25 cellular contexts compared by ENCODE assay signal in the genomic region with DNA sequence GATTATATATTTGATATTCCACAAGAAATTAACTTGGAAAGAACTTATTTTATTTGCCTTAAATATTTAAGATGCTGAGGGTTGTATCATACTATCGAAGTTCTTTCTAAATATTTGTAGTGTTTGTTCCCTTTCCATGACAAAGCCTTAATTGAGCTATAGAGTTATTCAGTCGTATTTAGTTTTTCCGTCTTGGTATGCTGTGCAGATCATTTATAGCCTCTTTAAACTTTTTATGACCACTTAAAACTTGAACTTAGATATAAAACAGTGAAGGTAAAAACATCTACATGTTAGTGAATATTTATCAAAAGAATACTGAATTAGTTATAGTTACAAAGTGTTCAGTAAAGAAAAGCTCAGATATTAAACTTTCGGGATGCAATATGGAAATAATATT.
DNase-seq lines count a peak whose midpoint lies in the region; ATAC-seq, FAIRE-seq and TF ChIP-seq lines count a peak whose summit lies in the region.
"Had no signal": no experiment of that assay in that cellular context is flagged by ENCODE, and none has a peak within 500 bp of the region (broad histone marks: within the 10 kb centered on the region; RNA-seq: fewer than 3 reads in every experiment).

No MANE protein-coding gene starts in this region.

- DNase-seq in CD4-positive, alpha-beta memory T cell, result no peak
- DNase-seq in LNCaP clone FGC (ENCODE audit: low read depth) (peak; percentile 70), frontal cortex (ENCODE audit: low spot score in 2 of 2) (no peak), GM19238 (ENCODE audit: insufficient read length, low spot score) (no peak), GM12892 (ENCODE audit: insufficient read length) (no peak)
- no peak for DNase-seq in naive thymus-derived CD8-positive, alpha-beta T cell
- DNase-seq in stimulated activated CD8-positive, alpha-beta memory T cell treated with anti-CD3 and anti-CD28 coated beads, Interleukin-4, amount 100 ng/mL, for 48 hours, result no peak
- DNase-seq in T-helper 2 cell treated with Interferon-gamma antibody and Interleukin-4, amounts not matched to agents 5 μg/mL and 100 μg/mL, for 36 hours (ENCODE audit: low spot score), result no peak
- DNase-seq: Calu3; CD4-positive, CD25-positive, alpha-beta regulatory T cell; COR-L47; DMS53; DMS79 treated with DMSO at 0.1 percent for 48 hours; GF-D8; H9; HFFc6 had no signal

- H3K4me1 ChIP-seq in CD4-positive, alpha-beta memory T cell (ENCODE audit: insufficient read depth, low read length), result peaks cover 69% of the 10 kb centered on the region

- peaks cover 54 to 78% (median 65%) of the 10 kb centered on the region in 4 donors for H3K4me1 Mint-ChIP-seq in CD4-positive, alpha-beta memory T cell
- H3K4me1 Mint-ChIP-seq in naive thymus-derived CD8-positive, alpha-beta T cell, result peaks cover 35 to 67% (median 61%) of the 10 kb centered on the region in 4 donors
- peaks cover 30% of the 10 kb centered on the region for H3K4me1 Mint-ChIP-seq in T-helper 2 cell treated with Interferon-gamma antibody and Interleukin-4, amounts not matched to agents 5 μg/mL and 100 μg/mL, for 36 hours (ENCODE audit: low read depth)

- FAIRE-seq in frontal cortex (lab: Jason Lieb, UNC) (peak; percentile 15), GM12892 (lab: Jason Lieb, UNC) (no peak)
- FAIRE-seq: A204.1, GM12891, GM19239 had no signal

- H3K27me3 ChIP-seq in CD4-positive, alpha-beta memory T cell (ENCODE audit: insufficient read depth, low read length), result no peaks in the 10 kb centered on the region
- H3K27me3 ChIP-seq: BLaER1 had no signal

- no peak overlapping the region for H3K4me3 Mint-ChIP-seq in CD4-positive, alpha-beta memory T cell
- H3K4me3 Mint-ChIP-seq in naive thymus-derived CD8-positive, alpha-beta T cell, result no peak overlapping the region
- no peak overlapping the region for H3K4me3 Mint-ChIP-seq in T-helper 2 cell treated with Interferon-gamma antibody and Interleukin-4, amounts not matched to agents 5 μg/mL and 100 μg/mL, for 36 hours
- H3K4me3 Mint-ChIP-seq: B cell, GM23338, H9, HFFc6 had no signal

- H3K36me3 Mint-ChIP-seq in CD4-positive, alpha-beta memory T cell, result peaks cover 10 to 22% of the 10 kb centered on the region in 2 donors
- peaks cover 0 to 16% (median 6%) of the 10 kb centered on the region in 3 donors for H3K36me3 Mint-ChIP-seq in naive thymus-derived CD8-positive, alpha-beta T cell
- H3K36me3 Mint-ChIP-seq in T-helper 2 cell treated with Interferon-gamma antibody and Interleukin-4, amounts not matched to agents 5 μg/mL and 100 μg/mL, for 36 hours (ENCODE audit: low read depth), result peaks cover 13% of the 10 kb centered on the region

- H3K9me3 Mint-ChIP-seq in CD4-positive, alpha-beta memory T cell, result peaks cover 0 to 3% (median 0%) of the 10 kb centered on the region in 8 donors
- H3K9me3 Mint-ChIP-seq in naive thymus-derived CD8-positive, alpha-beta T cell, result peaks cover 0 to 3% (median 0%) of the 10 kb centered on the region in 9 donors
- H3K9me3 Mint-ChIP-seq in T-helper 2 cell treated with Interferon-gamma antibody and Interleukin-4, amounts not matched to agents 5 μg/mL and 100 μg/mL, for 36 hours, result no peaks in the 10 kb centered on the region
- H3K9me3 Mint-ChIP-seq: CD4-positive, CD25-positive, alpha-beta regulatory T cell; GM23338; H9; HFFc6 had no signal

- ATAC-seq in naive thymus-derived CD8-positive, alpha-beta T cell, result no peak
- ATAC-seq: GM23338, HCT116 had no signal

- no peaks in the 10 kb centered on the region for H3K9me3 ChIP-seq in CD4-positive, alpha-beta memory T cell (ENCODE audit: control insufficient read depth in 1 of 2, low read length in 2 of 2)
- H3K9me3 ChIP-seq: BLaER1 had no signal

- POLR2A ChIA-PET in CD4-positive, alpha-beta memory T cell (lab: Charles Lee; ENCODE audit: partially characterized antibody), result interaction anchor here (0.7 to 3.2 kb wide), 4 partner anchors 15 to 300 kb away, joined by 3 to 18 read pairs (median 4); a partner anchor contains a TSS
- POLR2A ChIA-PET in naive thymus-derived CD8-positive, alpha-beta T cell (lab: Charles Lee), result interaction anchor here (0.6 to 1.2 kb wide), 2 partner anchors 73 to 251 kb away, joined by 4 to 5 read pairs; no protein-coding TSS in a partner anchor

- H3K27ac ChIP-seq in CD4-positive, alpha-beta memory T cell (ENCODE audit: low read depth, low read length), result no peak overlapping the region
- H3K27ac ChIP-seq: 22Rv1, BLaER1, C4-2B had no signal

- intact Hi-C loops in CD4-positive, alpha-beta memory T cell (cut with micrococcal nuclease), result loop anchor here (10.0 kb wide), 1 partner anchor 46 kb away; no protein-coding TSS in a partner anchor

- TF ChIP-seq POLR2A in GM12892 (IDR thresholded peaks at IDR 0.05; ENCODE audit: low read depth, low read length), result no peak

- H3K36me3 ChIP-seq in CD4-positive, alpha-beta memory T cell (ENCODE audit: insufficient read depth, low read length), result no peaks in the 10 kb centered on the region

- H3K4me3 ChIP-seq in CD4-positive, alpha-beta memory T cell (ENCODE audit: low read length in 2 of 2), result no peak overlapping the region
- no peak overlapping the region for H3K4me3 ChIP-seq in LNCaP clone FGC (ENCODE audit: low read depth, low read length)
- H3K4me3 ChIP-seq: BLaER1, GM23338 had no signal

- no peaks in the 10 kb centered on the region for H3K27me3 Mint-ChIP-seq in CD4-positive, alpha-beta memory T cell
- H3K27me3 Mint-ChIP-seq in naive thymus-derived CD8-positive, alpha-beta T cell, result no peaks in the 10 kb centered on the region
- no peaks in the 10 kb centered on the region for H3K27me3 Mint-ChIP-seq in T-helper 2 cell treated with Interferon-gamma antibody and Interleukin-4, amounts not matched to agents 5 μg/mL and 100 μg/mL, for 36 hours (ENCODE audit: low read depth)
- H3K27me3 Mint-ChIP-seq: B cell; CD4-positive, CD25-positive, alpha-beta regulatory T cell had no signal

- TF ChIP-seq CTCF in LNCaP clone FGC (IDR thresholded peaks at IDR 0.05; ENCODE audit: control insufficient read depth, extremely low read depth, insufficient read depth), result no peak

- H3K27ac Mint-ChIP-seq in CD4-positive, alpha-beta memory T cell, result peak overlapping the region in 4 of 7 donors; percentile 2 to 73 (median 34)
- peak overlapping the region in 6 of 10 donors; percentile 20 to 95 (median 52) for H3K27ac Mint-ChIP-seq in naive thymus-derived CD8-positive, alpha-beta T cell
- no peak overlapping the region for H3K27ac Mint-ChIP-seq in T-helper 2 cell treated with Interferon-gamma antibody and Interleukin-4, amounts not matched to agents 5 μg/mL and 100 μg/mL, for 36 hours
- H3K27ac Mint-ChIP-seq: B cell, H9, HFFc6 had no signal

- CTCF ChIA-PET in CD4-positive, alpha-beta memory T cell (lab: Charles Lee; ENCODE audit: partially characterized antibody), result interaction anchor here (0.6 to 4.0 kb wide), 3 partner anchors 11 to 296 kb away, joined by 3 to 16 read pairs (median 3); no protein-coding TSS in a partner anchor
